In the genomic region with DNA sequence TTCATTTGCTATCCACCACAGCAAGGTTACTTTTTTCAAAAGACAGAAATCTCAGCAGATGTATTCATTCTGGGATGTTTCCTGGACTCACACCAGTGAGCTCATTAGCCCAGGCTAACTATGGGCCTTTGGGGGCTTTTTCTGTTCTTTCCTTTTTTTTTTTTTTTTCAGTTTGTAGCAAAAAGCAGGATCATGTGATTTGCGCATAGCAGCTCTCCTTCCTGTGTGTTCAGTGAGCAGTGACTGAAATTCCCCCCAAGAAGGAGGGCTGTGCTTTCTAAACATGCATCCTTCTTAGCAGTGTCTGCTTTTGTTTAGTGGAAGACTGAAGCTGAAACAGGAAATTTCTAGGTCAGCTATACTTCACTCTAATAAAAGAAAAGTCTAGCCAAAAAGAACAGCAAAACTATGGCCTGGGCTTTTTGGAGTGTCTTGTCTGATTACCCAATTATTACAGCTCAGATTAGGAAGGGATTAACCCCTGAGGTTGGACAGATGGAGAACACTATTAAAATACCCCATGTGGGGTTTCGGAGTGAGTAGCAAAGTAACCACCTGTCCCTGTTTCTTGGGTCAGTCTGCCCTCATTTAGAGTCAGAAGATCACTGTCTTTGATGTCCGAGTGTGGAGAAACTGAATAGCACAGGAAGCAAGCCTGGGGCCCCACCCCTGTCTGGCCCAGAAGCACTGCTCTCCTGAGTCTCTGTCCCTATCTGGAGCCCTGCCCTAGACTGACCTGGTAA, we compare ENCODE assay signal across 12 cellular contexts. TPM values are rescaled to one million over a fixed set of nuclear protein-coding genes. Genes with fewer than 3 reads are reported as not detected.
A peak's percentile ranks its signal among the peaks of the same experiment; 100 is the strongest.
DNase-seq lines count a peak whose midpoint lies in the region; ATAC-seq and TF ChIP-seq lines count a peak whose summit lies in the region.
"Had no signal": no experiment of that assay in that cellular context is flagged by ENCODE, and none has a peak within 500 bp of the region (broad histone marks: within the 10 kb centered on the region; RNA-seq: fewer than 3 reads in every experiment).

No MANE protein-coding gene starts in this region.

- CTCF ChIA-PET in OCI-LY7 (lab: Charles Lee; ENCODE audit: unreplicated experiment): no interaction called here

- intact Hi-C loops in OCI-LY7 (cut with micrococcal nuclease; ENCODE audit: unreplicated experiment): no loop called here

- peak overlapping the region; percentile 66 for H2AFZ ChIP-seq in OCI-LY7 (ENCODE audit: low read length)

- H4K20me1 ChIP-seq in OCI-LY7 (ENCODE audit: insufficient read depth, low read length): no peaks in the 10 kb centered on the region

- ATAC-seq in GM19372 (IDR thresholded peaks at IDR 0.05; ENCODE audit: low read depth, unreplicated experiment): peak; percentile 66
- ATAC-seq in HG02943 (IDR thresholded peaks at IDR 0.05; ENCODE audit: low read depth, unreplicated experiment): peak; percentile 57
- ATAC-seq: T-helper 17 cell had no signal

- no peaks in the 10 kb centered on the region; the same call in 1 of the 2 replicates for H3K36me3 ChIP-seq in OCI-LY7 (ENCODE audit: insufficient read depth, low read length)
- H3K36me3 ChIP-seq: right atrium auricular region had no signal

- peak overlapping the region; percentile 77 for H3K27ac ChIP-seq in OCI-LY7 (ENCODE audit: low read depth, low read length, poor library complexity, severe bottlenecking)
- H3K27ac ChIP-seq: right atrium auricular region had no signal

- POLR2A ChIA-PET in OCI-LY7 (lab: Charles Lee): interaction anchor here (0.5 to 2.5 kb wide), 9 partner anchors 13 to 803 kb away, joined by 3 to 8 read pairs (median 3); no protein-coding TSS in a partner anchor

- H3K4me3 ChIP-seq in OCI-LY7 (ENCODE audit: low read depth, low read length, poor library complexity, severe bottlenecking): peak overlapping the region; percentile 25
- H3K4me3 ChIP-seq: right atrium auricular region had no signal

- TF ChIP-seq CTCF in OCI-LY7 (conservative IDR thresholded peaks at IDR 0.05; ENCODE audit: low read length): no peak

- BruUV-seq in OCI-LY7 (replicated peaks; lab: Mats Ljungman, UMichigan): no TSS peak

- DNase-seq in DMS 273 (lab: John Stamatoyannopoulos, UW; ENCODE audit: unreplicated experiment) (peak; percentile 72), OCI-LY7 (ENCODE audit: low spot score) (peak; percentile 61), NCI-H510A treated with DMSO at 0.1 percent for 48 hours (lab: John Stamatoyannopoulos, UW) (no peak), NCI-H2081 (lab: John Stamatoyannopoulos, UW) (no peak), iPS-NIHi11 (ENCODE audit: low spot score) (no peak), middle frontal gyrus (ENCODE audit: extremely low spot score, low spot score) (no peak)
- DNase-seq: NCI-H1436 treated with DMSO at 0.1 percent for 48 hours, T-helper 17 cell had no signal

- no peaks in the 10 kb centered on the region for H3K9me3 ChIP-seq in OCI-LY7 (ENCODE audit: low read length)

- peaks cover 31% of the 10 kb centered on the region for H3K4me1 ChIP-seq in OCI-LY7 (ENCODE audit: insufficient read depth, low read length, poor library complexity, severe bottlenecking)
- H3K4me1 ChIP-seq: right atrium auricular region had no signal

- H3K4me2 ChIP-seq in OCI-LY7 (ENCODE audit: low read length): peak overlapping the region; percentile 58

- H3K79me2 ChIP-seq in OCI-LY7 (ENCODE audit: insufficient read depth, low read depth, low read length): no peaks in the 10 kb centered on the region

- no peaks in the 10 kb centered on the region for H3K9me2 ChIP-seq in OCI-LY7 (ENCODE audit: insufficient read depth, low read length)

RNA-seq across cellular contexts. Expression of a gene that starts 8.9 kb away (rescaled TPM):
- total RNA-seq in OCI-LY7 (2014; rRNA removed; shearing (Covaris generic)): not detected in 2 replicates
- not detected in 2 replicates for total RNA-seq in OCI-LY7 (2022)
- total RNA-seq: H4, right atrium auricular region, T-helper 17 cell had no signal

Comparison
In these comparisons a context has a peak if more than half of its experiments do, and no peak if none do; other contexts are left out.
1. DNase-seq: peak in DMS 273 (single experiment) and OCI-LY7 (single experiment); none in NCI-H510A treated with DMSO at 0.1 percent for 48 hours (single experiment), NCI-H2081 (0 of 2), iPS-NIHi11 (single experiment) and middle frontal gyrus (single experiment).